ENCODE assay signal across 11 cellular contexts in the genomic region with DNA sequence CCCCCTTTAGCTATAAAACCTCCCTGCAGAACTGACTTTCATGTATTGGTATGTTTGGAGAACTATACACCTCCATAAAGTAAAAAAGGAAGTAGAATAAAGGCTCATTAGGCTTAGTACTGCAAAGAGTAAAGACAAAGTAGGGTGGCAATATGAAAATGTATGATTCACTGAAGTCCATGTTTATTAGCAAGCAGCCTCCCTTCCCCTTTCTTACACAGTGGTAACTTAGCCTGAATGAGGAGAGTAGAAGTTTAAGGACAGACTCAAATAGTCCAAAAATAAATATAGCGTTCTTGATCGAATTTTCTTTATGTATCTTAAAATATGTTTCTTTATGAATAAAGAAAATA. TPM values are rescaled to one million over a fixed set of nuclear protein-coding genes. Genes with fewer than 3 reads are reported as not detected.
DNase-seq lines count a peak whose midpoint lies in the region; ATAC-seq, FAIRE-seq and TF ChIP-seq lines count a peak whose summit lies in the region.
"Had no signal": no experiment of that assay in that cellular context is flagged by ENCODE, and none has a peak within 500 bp of the region (broad histone marks: within the 10 kb centered on the region; RNA-seq: fewer than 3 reads in every experiment).

No MANE protein-coding gene starts in this region.

- H3K4me1 Mint-ChIP-seq in neural crest cell = peaks cover 20% of the 10 kb centered on the region

- ATAC-seq in GM18907 (IDR thresholded peaks at IDR 0.05; ENCODE audit: unreplicated experiment) (no peak), HepG2 (no peak)
- ATAC-seq: Right ventricle myocardium inferior had no signal

- TF ChIP-seq EP300 in HepG2 (IDR thresholded peaks at IDR 0.05; ENCODE audit: low read depth in 2 of 2, low read length in 2 of 2) = no peak
- TF ChIP-seq EP300 in HepG2 (CRISPR knock-in tag; IDR thresholded peaks at IDR 0.05; ENCODE audit: borderline replicate concordance) = no peak

- H3K4me1 ChIP-seq in HepG2 (ENCODE audit: insufficient read depth, low read length) = peaks cover 26% of the 10 kb centered on the region

- FAIRE-seq in HepG2 (lab: Jason Lieb, UNC) = no peak

- CTCF ChIA-PET in HepG2 (lab: Yijun Ruan, JAX; ENCODE audit: low intra/inter-chr PET ratio, low total read pairs) = no interaction called here

- H3K4me3 ChIP-seq in GM12875 (ENCODE audit: low read depth, low read length) (peak overlapping the region; percentile 66), choroid plexus epithelial cell (ENCODE audit: low read depth, low read length) (no peak overlapping the region), HepG2 (replicated peaks in 1 of 3; ENCODE audit: insufficient read depth in 1 of 3, low read depth in 2 of 3, low read length in 3 of 3) (no peak overlapping the region)
- H3K4me3 ChIP-seq: thyroid gland had no signal

- H3K9me3 ChIP-seq in HepG2 (ENCODE audit: low read length) = no peaks in the 10 kb centered on the region
- H3K9me3 ChIP-seq: thyroid gland had no signal

- H3K36me3 Mint-ChIP-seq in neural crest cell (ENCODE audit: low read depth) = no peaks in the 10 kb centered on the region

- H3K36me3 ChIP-seq in HepG2 (replicated peaks in 1 of 2; ENCODE audit: control insufficient read depth in 1 of 2, insufficient read depth in 2 of 2, low read length in 2 of 2) = no peaks in the 10 kb centered on the region
- H3K36me3 ChIP-seq: thyroid gland had no signal

- H3K79me2 ChIP-seq in HepG2 (ENCODE audit: insufficient read depth, low read length) = no peaks in the 10 kb centered on the region

- no peak overlapping the region for H3K9ac ChIP-seq in HepG2 (ENCODE audit: insufficient read depth, low read depth, low read length)

- POLR2A ChIA-PET in HepG2 (lab: Yijun Ruan, JAX) = no interaction called here

- H3K27me3 ChIP-seq in HepG2 (ENCODE audit: control insufficient read depth in 1 of 2, insufficient read depth in 2 of 2, low read length in 2 of 2) = peaks cover 8 to 32% of the 10 kb centered on the region in 2 experiments
- H3K27me3 ChIP-seq: thyroid gland had no signal

- DNase-seq in NOMO-1 (lab: John Stamatoyannopoulos, UW; ENCODE audit: unreplicated experiment in 2 of 2) = peak; percentile 13 to 65
- DNase-seq in choroid plexus epithelial cell (ENCODE audit: low read depth) = peak; percentile 8
- DNase-seq in neural crest cell (ENCODE audit: low read depth, low spot score) = no peak
- no peak for DNase-seq in HepG2 (ENCODE audit: low spot score)
- no peak for DNase-seq in NCI-H2196 (lab: John Stamatoyannopoulos, UW; ENCODE audit: unreplicated experiment)
- DNase-seq in GM03348 (ENCODE audit: low spot score) = no peak
- DNase-seq: thyroid gland had no signal

- no peak for TF ChIP-seq CTCF in GM12875 (IDR thresholded peaks at IDR 0.05; ENCODE audit: borderline replicate concordance, insufficient read depth, low read depth, low read length)
- TF ChIP-seq CTCF in choroid plexus epithelial cell (conservative IDR thresholded peaks at IDR 0.05; ENCODE audit: low read depth, low read length) = no peak
- TF ChIP-seq CTCF in neural crest cell (conservative IDR thresholded peaks at IDR 0.05) = no peak
- no peak for TF ChIP-seq CTCF in HepG2 (CRISPR knock-in tag; IDR thresholded peaks at IDR 0.05)

- H3K4me2 ChIP-seq in HepG2 (ENCODE audit: low read depth, low read length) = no peak overlapping the region

- intact Hi-C loops in HepG2 (cut with micrococcal nuclease; ENCODE audit: unreplicated experiment) = no loop called here

- H3K27ac Mint-ChIP-seq in neural crest cell (ENCODE audit: unreplicated experiment) = no peak overlapping the region

- H4K20me1 ChIP-seq in HepG2 (ENCODE audit: insufficient read depth, low read length) = no peaks in the 10 kb centered on the region

- TF ChIP-seq RAD21 in HepG2 (CRISPR knock-in tag; IDR thresholded peaks at IDR 0.05) = no peak

- no peak overlapping the region for H2AFZ ChIP-seq in HepG2 (ENCODE audit: low read length)

- peaks cover 54% of the 10 kb centered on the region for H3K27me3 Mint-ChIP-seq in neural crest cell (ENCODE audit: low read depth)

- no peak for TF ChIP-seq POLR2A in HepG2 (IDR thresholded peaks at IDR 0.05; ENCODE audit: insufficient read depth in 1 of 2, low read depth in 2 of 2, low read length in 2 of 2)

- in situ Hi-C loops in HepG2 (cut with HindIII; ENCODE audit: extremely low pct_ligation_motif_present, low pct_unique_long_range_greater_than_20kb) = no loop called here

- no peaks in the 10 kb centered on the region for H3K9me3 Mint-ChIP-seq in neural crest cell

- peak overlapping the region; percentile 92 for H3K4me3 Mint-ChIP-seq in neural crest cell

- no peak overlapping the region for H3K27ac ChIP-seq in HepG2 (ENCODE audit: extremely low read length, insufficient read depth, low read length)
- H3K27ac ChIP-seq: thyroid gland had no signal

- no TSS peak for BruUV-seq in HepG2 (replicated peaks; lab: Mats Ljungman, UMichigan)

- WGBS in HepG2 (ENCODE audit: low lambda C conversion rate) = 31% methylated on average over 2 of the region's 2 CpGs

TF ChIP-seq in HepG2, 621 proteins besides CTCF, POLR2A, EP300 and RAD21 (continues in another document):
- TF ChIP-seq, protein P1, sequence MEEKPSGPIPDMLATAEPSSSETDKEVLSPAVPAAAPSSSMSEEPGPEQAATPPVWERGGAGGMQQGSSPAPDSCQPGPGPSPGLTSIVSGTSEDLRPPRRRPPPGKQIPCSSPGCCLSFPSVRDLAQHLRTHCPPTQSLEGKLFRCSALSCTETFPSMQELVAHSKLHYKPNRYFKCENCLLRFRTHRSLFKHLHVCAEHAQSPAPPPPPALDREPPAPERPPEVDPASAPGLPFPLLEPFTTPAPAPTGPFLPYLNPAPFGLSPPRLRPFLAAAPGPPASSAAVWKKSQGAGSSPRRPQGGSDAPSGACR (CRISPR knock-in tag; IDR thresholded peaks at IDR 0.05) = no peak
- TF ChIP-seq GZF1 (CRISPR knock-in tag; IDR thresholded peaks at IDR 0.05) (no peak), ZFP41 (CRISPR knock-in tag; IDR thresholded peaks at IDR 0.05; ENCODE audit: borderline replicate concordance) (no peak)
- TF ChIP-seq, protein P2, sequence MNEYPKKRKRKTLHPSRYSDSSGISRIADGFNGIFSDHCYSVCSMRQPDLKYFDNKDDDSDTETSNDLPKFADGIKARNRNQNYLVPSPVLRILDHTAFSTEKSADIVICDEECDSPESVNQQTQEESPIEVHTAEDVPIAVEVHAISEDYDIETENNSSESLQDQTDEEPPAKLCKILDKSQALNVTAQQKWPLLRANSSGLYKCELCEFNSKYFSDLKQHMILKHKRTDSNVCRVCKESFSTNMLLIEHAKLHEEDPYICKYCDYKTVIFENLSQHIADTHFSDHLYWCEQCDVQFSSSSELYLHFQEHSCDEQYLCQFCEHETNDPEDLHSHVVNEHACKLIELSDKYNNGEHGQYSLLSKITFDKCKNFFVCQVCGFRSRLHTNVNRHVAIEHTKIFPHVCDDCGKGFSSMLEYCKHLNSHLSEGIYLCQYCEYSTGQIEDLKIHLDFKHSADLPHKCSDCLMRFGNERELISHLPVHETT (CRISPR knock-in tag; conservative IDR thresholded peaks at IDR 0.05) = no peak
- TF ChIP-seq, protein P3, sequence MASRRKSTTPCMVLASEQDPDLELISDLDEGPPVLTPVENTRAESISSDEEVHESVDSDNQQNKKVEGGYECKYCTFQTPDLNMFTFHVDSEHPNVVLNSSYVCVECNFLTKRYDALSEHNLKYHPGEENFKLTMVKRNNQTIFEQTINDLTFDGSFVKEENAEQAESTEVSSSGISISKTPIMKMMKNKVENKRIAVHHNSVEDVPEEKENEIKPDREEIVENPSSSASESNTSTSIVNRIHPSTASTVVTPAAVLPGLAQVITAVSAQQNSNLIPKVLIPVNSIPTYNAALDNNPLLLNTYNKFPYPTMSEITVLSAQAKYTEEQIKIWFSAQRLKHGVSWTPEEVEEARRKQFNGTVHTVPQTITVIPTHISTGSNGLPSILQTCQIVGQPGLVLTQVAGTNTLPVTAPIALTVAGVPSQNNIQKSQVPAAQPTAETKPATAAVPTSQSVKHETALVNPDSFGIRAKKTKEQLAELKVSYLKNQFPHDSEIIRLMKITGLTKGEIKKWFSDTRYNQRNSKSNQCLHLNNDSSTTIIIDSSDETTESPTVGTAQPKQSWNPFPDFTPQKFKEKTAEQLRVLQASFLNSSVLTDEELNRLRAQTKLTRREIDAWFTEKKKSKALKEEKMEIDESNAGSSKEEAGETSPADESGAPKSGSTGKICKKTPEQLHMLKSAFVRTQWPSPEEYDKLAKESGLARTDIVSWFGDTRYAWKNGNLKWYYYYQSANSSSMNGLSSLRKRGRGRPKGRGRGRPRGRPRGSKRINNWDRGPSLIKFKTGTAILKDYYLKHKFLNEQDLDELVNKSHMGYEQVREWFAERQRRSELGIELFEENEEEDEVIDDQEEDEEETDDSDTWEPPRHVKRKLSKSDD (CRISPR knock-in tag; IDR thresholded peaks at IDR 0.05; ENCODE audit: low read depth) = no peak

RNA-seq across cellular contexts. Expression of a gene that starts 1.5 kb away (rescaled TPM):
- total RNA-seq in neural crest cell (0.41 and 0.47 TPM in 2 replicates), HepG2 (2016; rRNA removed; fragmentation: Illumina TruSeq; extraction: Trizol) (0.06 and 0.07 TPM in 2 replicates)
- not detected in 2 replicates for total RNA-seq in HepG2 (2016; cell fraction: cytosol; rRNA removed; fragmentation: Illumina TruSeq; extraction: Trizol; ENCODE audit: low read depth)
- total RNA-seq in HepG2 (2016; cell fraction: insoluble cytoplasmic fraction; rRNA removed; fragmentation: Illumina TruSeq; extraction: Trizol) = 0.02 and 0.10 TPM in 2 replicates
- 0.03 TPM in 1 of 2 replicates, not detected in the other for total RNA-seq in HepG2 (2016; cell fraction: membrane; rRNA removed; fragmentation: Illumina TruSeq; extraction: Trizol)
- not detected in 2 replicates for total RNA-seq in HepG2 (2016; cell fraction: nucleus; rRNA removed; fragmentation: Illumina TruSeq; extraction: Trizol)
- polyA plus RNA-seq in HepG2 (2011; rRNA removed) = 0.03 and 0.09 TPM in 2 replicates
- polyA plus RNA-seq in HepG2 (2011; cell fraction: cytosol; rRNA removed) = 0.03 TPM in 2 replicates
- polyA plus RNA-seq in HepG2 (2011; cell fraction: nucleus; rRNA removed) = 0.06 TPM in 1 of 2 replicates, not detected in the other
- not detected in 2 replicates for polyA plus RNA-seq in HepG2 (2012)
- not detected in 2 replicates for polyA plus RNA-seq in HepG2 (2016; cell fraction: cytosol; fragmentation: Illumina TruSeq; extraction: Trizol; ENCODE audit: low read depth)
- 0.05 and 0.08 TPM in 2 replicates for polyA plus RNA-seq in HepG2 (2016; cell fraction: insoluble cytoplasmic fraction; fragmentation: Illumina TruSeq; extraction: Trizol; ENCODE audit: low read depth)
- not detected in 2 replicates for polyA plus RNA-seq in HepG2 (2016; cell fraction: membrane; fragmentation: Illumina TruSeq; extraction: Trizol; ENCODE audit: low read depth)
- polyA plus RNA-seq in HepG2 (2016; cell fraction: nucleus; fragmentation: Illumina TruSeq; extraction: Trizol; ENCODE audit: insufficient read depth, low read depth) = not detected in 2 replicates
- 0.04 and 0.49 TPM in 2 replicates for polyA minus RNA-seq in HepG2 (2011; rRNA and poly(A)+ RNA removed; ENCODE audit: low replicate concordance)
- not detected in 2 replicates for polyA minus RNA-seq in HepG2 (2011; cell fraction: cytosol; rRNA and poly(A)+ RNA removed)
- polyA minus RNA-seq in HepG2 (2011; cell fraction: nucleus; rRNA and poly(A)+ RNA removed) = 0.12 and 0.26 TPM in 2 replicates
- polyA plus RNA-seq: aorta had no signal

Comparison
In these comparisons a context has a peak if more than half of its experiments do, and no peak if none do; other contexts are left out.
1. DNase-seq: peak in NOMO-1 (2 of 2) and choroid plexus epithelial cell (single experiment); none in neural crest cell (single experiment), HepG2 (single experiment), NCI-H2196 (single experiment) and GM03348 (single experiment).